10 cellular contexts compared by ENCODE assay signal in the genomic region with DNA sequence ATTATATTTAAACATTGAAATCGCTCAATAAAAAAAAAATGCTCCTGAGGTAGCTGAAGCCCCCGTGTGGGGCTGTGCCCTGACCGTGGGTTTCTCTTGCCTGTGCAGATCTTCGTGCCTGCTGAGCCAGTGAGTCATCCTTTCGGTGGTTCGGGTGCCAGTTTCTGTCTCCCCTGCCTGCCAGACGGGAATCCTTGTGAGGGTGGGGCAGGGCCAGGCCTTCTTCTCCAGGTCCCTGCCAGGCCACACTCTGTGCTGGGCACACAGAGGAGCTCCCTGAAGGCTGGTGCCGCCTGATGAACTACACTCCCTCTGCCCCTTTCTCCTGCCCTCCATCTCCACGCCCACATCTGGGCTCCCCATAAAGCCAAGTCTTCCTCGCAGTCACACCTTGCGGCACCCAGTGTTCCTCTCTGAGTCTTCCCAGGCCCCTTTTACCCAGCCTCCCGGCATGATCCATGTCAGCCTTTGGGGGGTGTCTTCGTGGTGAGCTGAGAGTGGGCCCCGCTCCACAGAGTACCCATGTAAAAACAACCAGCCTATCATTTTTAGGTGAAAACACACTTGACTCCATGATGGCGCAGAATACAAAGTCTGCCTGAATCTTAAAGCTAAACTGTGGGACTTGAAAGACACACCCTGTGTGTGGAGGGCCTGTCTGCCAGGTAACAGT. TPM values are rescaled to one million over a fixed set of nuclear protein-coding genes. Genes with fewer than 3 reads are reported as not detected.
DNase-seq lines count a peak whose midpoint lies in the region; ATAC-seq and TF ChIP-seq lines count a peak whose summit lies in the region.
"Had no signal": no experiment of that assay in that cellular context is flagged by ENCODE, and none has a peak within 500 bp of the region (broad histone marks: within the 10 kb centered on the region; RNA-seq: fewer than 3 reads in every experiment).

No MANE protein-coding gene starts in this region.

- H3K4me3 ChIP-seq in esophagus squamous epithelium, result no peak overlapping the region
- H3K4me3 ChIP-seq: upper lobe of left lung had no signal

- no peaks in the 10 kb centered on the region for H3K36me3 ChIP-seq in esophagus squamous epithelium

- no peaks in the 10 kb centered on the region for H3K27me3 ChIP-seq in esophagus squamous epithelium
- H3K27me3 ChIP-seq: upper lobe of left lung had no signal

- no peak for TF ChIP-seq CTCF in esophagus squamous epithelium (IDR thresholded peaks at IDR 0.05)

- 30 to 46% methylated on average over 13 to 15 of the region's 15 CpGs for WGBS in esophagus squamous epithelium, 2 donors

- H3K9me3 ChIP-seq in esophagus squamous epithelium, result no peaks in the 10 kb centered on the region
- H3K9me3 ChIP-seq: upper lobe of left lung had no signal

- peak overlapping the region; percentile 34 for H3K4me3 Mint-ChIP-seq in stimulated activated effector memory CD8-positive, alpha-beta T cell treated with anti-CD3 and anti-CD28 coated beads, Interleukin-12 subunit alpha, Interleukin-12 subunit beta, amount 100 ng/mL, for 72 hours

- intact Hi-C loops in esophagus squamous epithelium (cut with DNase I), result loop anchor here (10.0 kb wide), 1 partner anchor 150 kb away; a partner anchor contains a TSS

- peak in 1 of 4 donors; percentile 44 for TF ChIP-seq POLR2A in esophagus squamous epithelium (IDR thresholded peaks at IDR 0.05)

- DNase-seq in HUDEP-2 (lab: John Stamatoyannopoulos, UW; ENCODE audit: unreplicated experiment in 76 of 76) (peak in 61 of 76 experiments; percentile 11 to 84 (median 61)), esophagus squamous epithelium (lab: John Stamatoyannopoulos, UW) (no peak), NCI-H1092 treated with DMSO at 0.1 percent for 48 hours (lab: John Stamatoyannopoulos, UW) (no peak)
- DNase-seq in activated CD4-positive, CD25-positive, alpha-beta regulatory T cell treated with anti-CD3 and anti-CD28 coated beads, Interleukin-2, amount 50 U/mL, for 72 hours, result peak; percentile 61
- DNase-seq in stimulated activated effector memory CD8-positive, alpha-beta T cell treated with anti-CD3 and anti-CD28 coated beads, Interleukin-12 subunit alpha, Interleukin-12 subunit beta, amount 100 ng/mL, for 72 hours (ENCODE audit: low spot score in 2 of 2), result peak; percentile 48 to 84
- DNase-seq: mesendoderm, NCI-H1694 had no signal

- H3K4me1 ChIP-seq in esophagus squamous epithelium, result peaks cover 18 to 83% (median 28%) of the 10 kb centered on the region in 3 donors

- peaks cover 18% of the 10 kb centered on the region for H3K36me3 Mint-ChIP-seq in stimulated activated effector memory CD8-positive, alpha-beta T cell treated with anti-CD3 and anti-CD28 coated beads, Interleukin-12 subunit alpha, Interleukin-12 subunit beta, amount 100 ng/mL, for 72 hours

- H3K9me3 Mint-ChIP-seq in stimulated activated effector memory CD8-positive, alpha-beta T cell treated with anti-CD3 and anti-CD28 coated beads, Interleukin-12 subunit alpha, Interleukin-12 subunit beta, amount 100 ng/mL, for 72 hours, result no peaks in the 10 kb centered on the region

- ATAC-seq in stimulated activated effector memory CD8-positive, alpha-beta T cell treated with anti-CD3 and anti-CD28 coated beads, Interleukin-12 subunit alpha, Interleukin-12 subunit beta, amount 100 ng/mL, for 72 hours, result peak; percentile 77
- ATAC-seq in HG02763 (IDR thresholded peaks at IDR 0.05; ENCODE audit: unreplicated experiment) (no peak), GM19324 (IDR thresholded peaks at IDR 0.05; ENCODE audit: low FRiP score, unreplicated experiment) (no peak)

- peak overlapping the region; percentile 87 for H3K27ac Mint-ChIP-seq in stimulated activated effector memory CD8-positive, alpha-beta T cell treated with anti-CD3 and anti-CD28 coated beads, Interleukin-12 subunit alpha, Interleukin-12 subunit beta, amount 100 ng/mL, for 72 hours

- peaks cover 87% of the 10 kb centered on the region for H3K4me1 Mint-ChIP-seq in stimulated activated effector memory CD8-positive, alpha-beta T cell treated with anti-CD3 and anti-CD28 coated beads, Interleukin-12 subunit alpha, Interleukin-12 subunit beta, amount 100 ng/mL, for 72 hours

- peak overlapping the region; percentile 64 to 94 (median 86) for H3K27ac ChIP-seq in esophagus squamous epithelium
- H3K27ac ChIP-seq: upper lobe of left lung had no signal

RNA-seq across cellular contexts. Expression of a gene that starts 19.3 kb away (rescaled TPM):
- 10 to 100 TPM in 1 of 4 donors, 1 to 10 TPM in 3; 2.6 to 13.4 (median 5.3) TPM for total RNA-seq in esophagus squamous epithelium

RNA-seq across cellular contexts. Expression of a gene that starts 38.8 kb away (rescaled TPM):
- total RNA-seq in esophagus squamous epithelium, result 100 to 1,000 TPM; 101 to 153 (median 111) TPM

Comparison
In these comparisons a context has a peak if more than half of its experiments do, and no peak if none do; other contexts are left out.
1. DNase-seq: peak in HUDEP-2 (61 of 76), activated CD4-positive, CD25-positive, alpha-beta regulatory T cell treated with anti-CD3 and anti-CD28 coated beads, Interleukin-2, amount 50 U/mL, for 72 hours (single experiment) and stimulated activated effector memory CD8-positive, alpha-beta T cell treated with anti-CD3 and anti-CD28 coated beads, Interleukin-12 subunit alpha, Interleukin-12 subunit beta, amount 100 ng/mL, for 72 hours (2 of 2); none in esophagus squamous epithelium (single experiment) and NCI-H1092 treated with DMSO at 0.1 percent for 48 hours (single experiment).